Comparison of ENCODE assay signal across 8 cellular contexts in the genomic region with DNA sequence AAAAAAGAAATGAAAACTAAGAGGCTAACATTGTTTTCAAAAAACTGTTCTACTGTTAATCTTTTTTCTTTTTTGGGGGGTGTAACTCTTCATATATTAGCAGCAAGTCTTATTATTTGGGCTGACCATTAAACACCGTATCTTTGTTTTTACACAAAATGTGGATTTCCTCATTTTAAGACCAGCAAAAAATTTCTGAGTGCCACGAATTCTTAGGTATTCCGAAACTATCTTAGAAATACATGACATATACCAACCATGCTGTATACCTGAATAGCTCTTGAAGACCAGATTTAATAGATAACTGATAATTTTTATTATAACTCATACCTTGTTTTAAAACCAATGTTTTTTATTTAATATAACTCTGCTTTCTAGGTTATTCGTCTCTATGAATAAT. TPM values are rescaled to one million over a fixed set of nuclear protein-coding genes. Genes with fewer than 3 reads are reported as not detected.
DNase-seq lines count a peak whose midpoint lies in the region; ATAC-seq and TF ChIP-seq lines count a peak whose summit lies in the region.

No MANE protein-coding gene starts in this region.

- H3K4me3 Mint-ChIP-seq in T-helper 17 cell: no peak overlapping the region

- no peak for ATAC-seq in psoas muscle
- ATAC-seq in stimulated activated naive CD8-positive, alpha-beta T cell treated with anti-CD3 and anti-CD28 coated beads, Interleukin-15, Interleukin-2, amounts not matched to agents 100 U/mL and 50 U/mL, for 24 hours: no peak
- ATAC-seq in T-helper 17 cell: no peak

- H2AFZ ChIP-seq in fibroblast of lung (ENCODE audit: low read length): no peak overlapping the region

- H3K27me3 Mint-ChIP-seq in T-helper 17 cell: no peaks in the 10 kb centered on the region

- H3K4me1 Mint-ChIP-seq in T-helper 17 cell: peaks cover 18% of the 10 kb centered on the region

- H3K27me3 ChIP-seq in SJSA1 (replicated peaks) (no peaks in the 10 kb centered on the region), fibroblast of lung (ENCODE audit: control insufficient read depth, insufficient read depth, low read length) (no peaks in the 10 kb centered on the region), psoas muscle (ENCODE audit: insufficient read depth in 3 of 3, low read length in 2 of 3) (no peaks in the 10 kb centered on the region)

- H3K4me3 ChIP-seq in GM08714 (ENCODE audit: low read length) (peak overlapping the region; percentile 99; the same call in 1 of the 2 replicates), SJSA1 (peak overlapping the region; percentile 78), fibroblast of lung (replicated peaks in 1 of 4; ENCODE audit: control extremely low read depth in 1 of 4, insufficient read depth in 1 of 4, low read depth in 3 of 4, low read length in 4 of 4) (peak overlapping the region; percentile 69 to 97 (median 90)), psoas muscle (peak overlapping the region; percentile 82)

- 21 to 34% (median 22%) methylated on average over 4 of the region's 4 CpGs for WGBS in psoas muscle, 3 donors

- peak overlapping the region; percentile 99 for H3K4me2 ChIP-seq in fibroblast of lung (ENCODE audit: extremely low read depth, insufficient read depth, low read length)

- H3K27ac ChIP-seq in SJSA1 (peak overlapping the region; percentile 91), fibroblast of lung (ENCODE audit: insufficient read depth, low read length) (peak overlapping the region; percentile 95), psoas muscle (peak overlapping the region; percentile 98)

- H3K79me2 ChIP-seq in fibroblast of lung (ENCODE audit: control insufficient read depth, insufficient read depth, low read length): peaks cover 16% of the 10 kb centered on the region

- peaks cover 10% of the 10 kb centered on the region; the same call in 1 of the 2 replicates for H3K4me1 ChIP-seq in SJSA1 (replicated peaks)
- peaks cover 7% of the 10 kb centered on the region for H3K4me1 ChIP-seq in fibroblast of lung (ENCODE audit: control insufficient read depth, extremely low read depth, insufficient read depth, low read length)
- H3K4me1 ChIP-seq in psoas muscle: peaks cover 23% of the 10 kb centered on the region

- H3K36me3 Mint-ChIP-seq in T-helper 17 cell (ENCODE audit: low read depth): peaks cover 2% of the 10 kb centered on the region

- intact Hi-C loops in psoas muscle (cut with DNase I): loop anchor here in 1 of 2 donors (5.0 kb wide), 1 partner anchor 128 kb away; no protein-coding TSS in a partner anchor

- no peak overlapping the region for H3K27ac Mint-ChIP-seq in T-helper 17 cell

- TF ChIP-seq CTCF in fibroblast of lung (conservative IDR thresholded peaks at IDR 0.05 in 1 of 2, IDR thresholded peaks at IDR 0.05 in 1 of 2; ENCODE audit: low read depth in 1 of 2, low read length in 2 of 2) (no peak), psoas muscle (IDR thresholded peaks at IDR 0.05) (no peak)

- DNase-seq in SJSA1 (ENCODE audit: low read depth in 1 of 2, low spot score in 2 of 2) (no peak), fibroblast of lung (ENCODE audit: low read depth in 2 of 2) (no peak), psoas muscle (no peak), SW 1271 (lab: John Stamatoyannopoulos, UW) (no peak), T-helper 17 cell (no peak)
- DNase-seq in stimulated activated naive CD8-positive, alpha-beta T cell treated with anti-CD3 and anti-CD28 coated beads, Interleukin-15, Interleukin-2, amounts not matched to agents 100 U/mL and 50 U/mL, for 24 hours: no peak
- DNase-seq in stimulated activated naive CD4-positive, alpha-beta T cell treated with Interleukin-2 at 50 U/mL for 16 hours (lab: John Stamatoyannopoulos, UW): no peak

- H3K9ac ChIP-seq in fibroblast of lung (ENCODE audit: insufficient read depth, low read length): no peak overlapping the region

- H4K20me1 ChIP-seq in fibroblast of lung (ENCODE audit: control insufficient read depth, extremely low read depth, insufficient read depth, low read length): no peaks in the 10 kb centered on the region

- no peaks in the 10 kb centered on the region for H3K9me3 ChIP-seq in SJSA1 (replicated peaks)
- no peaks in the 10 kb centered on the region for H3K9me3 ChIP-seq in fibroblast of lung (ENCODE audit: control insufficient read depth, insufficient read depth, low read depth, low read length)
- H3K9me3 ChIP-seq in psoas muscle: no peaks in the 10 kb centered on the region
- H3K9me3 ChIP-seq in T-helper 17 cell (ENCODE audit: control insufficient read depth, low read length, poor library complexity, severe bottlenecking): no peaks in the 10 kb centered on the region

- peaks cover 4% of the 10 kb centered on the region; the same call in 1 of the 2 replicates for H3K36me3 ChIP-seq in SJSA1
- H3K36me3 ChIP-seq in fibroblast of lung (ENCODE audit: control insufficient read depth, insufficient read depth, low read length): no peaks in the 10 kb centered on the region
- H3K36me3 ChIP-seq in psoas muscle (ENCODE audit: insufficient read depth in 1 of 2, low read depth in 1 of 2): peaks cover 0 to 2% of the 10 kb centered on the region in 2 donors

RNA-seq across cellular contexts. Expression of gene TTC23, which starts 0.6 kb away (rescaled TPM):
- 11.9 and 31.9 TPM in 2 replicates for total RNA-seq in SJSA1 (2014; rRNA removed; shearing (Covaris generic))
- total RNA-seq in fibroblast of lung (25.7 and 30.4 TPM in 2 replicates), psoas muscle (10 to 100 TPM in 1 of 4 donors, 1 to 10 TPM in 3; 6.7 to 11.2 (median 8.9) TPM), T-helper 17 cell (under 1 TPM in 1 of 2 donors, not detected in 1; 0.30 TPM)
- polyA plus RNA-seq in fibroblast of lung (3.5 and 4.1 TPM in 2 replicates), psoas muscle (1 to 10 TPM; 2.1 to 7.8 (median 3.4) TPM)
- polyA plus RNA-seq in fibroblast of lung (2012): 9.3 and 13.2 TPM in 2 replicates
- 4.9 and 16.3 TPM in 2 replicates for polyA minus RNA-seq in fibroblast of lung (ENCODE audit: low replicate concordance)

RNA-seq across cellular contexts. Expression of gene LRRC28, which starts 1.3 kb away (rescaled TPM):
- 7.9 and 24.8 TPM in 2 replicates for total RNA-seq in SJSA1 (2014; rRNA removed; shearing (Covaris generic))
- 10.0 and 20.1 TPM in 2 replicates for total RNA-seq in fibroblast of lung
- polyA plus RNA-seq in fibroblast of lung: 23.8 and 26.3 TPM in 2 replicates
- 14.5 and 14.6 TPM in 2 replicates for polyA plus RNA-seq in fibroblast of lung (2012)
- polyA minus RNA-seq in fibroblast of lung (ENCODE audit: low replicate concordance): 9.7 and 12.5 TPM in 2 replicates
- 10 to 100 TPM; 17.6 to 21.2 (median 20.1) TPM for total RNA-seq in psoas muscle
- 10 to 100 TPM in 2 of 3 donors, 1 to 10 TPM in 1; 8.4 to 31.2 (median 24.2) TPM for polyA plus RNA-seq in psoas muscle
- 10 to 100 TPM; 12.6 to 15.6 TPM for total RNA-seq in T-helper 17 cell
